In genomic region chr2:158205215-158205614, GRCh38 we compare ENCODE assay signal across 22 cellular contexts.
DNase-seq lines count a peak whose midpoint lies in the region; ATAC-seq lines count a peak whose summit lies in the region.
"Had no signal": no experiment of that assay in that cellular context is flagged by ENCODE, and none has a peak within 500 bp of the region (broad histone marks: within the 10 kb centered on the region; RNA-seq: fewer than 3 reads in every experiment).

No MANE protein-coding gene starts in this region.

- ATAC-seq in left colon: peak; percentile 97
- no peak for ATAC-seq in GM21619 (IDR thresholded peaks at IDR 0.05; ENCODE audit: unreplicated experiment)
- ATAC-seq: activated CD8-positive, alpha-beta T cell treated with anti-CD3 and anti-CD28 coated beads for 36 hours; foreskin keratinocyte; lower lobe of right lung; Panc1; upper lobe of right lung had no signal

- DNase-seq in NCI-H1105 (lab: John Stamatoyannopoulos, UW): peak; percentile 3
- DNase-seq in NCI-H1105 treated with DMSO at 0.1 percent for 48 hours (lab: John Stamatoyannopoulos, UW): no peak
- peak; percentile 24 for DNase-seq in NCI-H1092 (lab: John Stamatoyannopoulos, UW)
- DNase-seq in NCI-H510A treated with DMSO at 0.1 percent for 48 hours (lab: John Stamatoyannopoulos, UW): peak; percentile 56
- DNase-seq in left colon: peak in 1 of 2 donors; percentile 42
- DNase-seq in effector CD8-positive, alpha-beta T cell (lab: John Stamatoyannopoulos, UW): no peak
- no peak for DNase-seq in activated CD8-positive, alpha-beta memory T cell treated with anti-CD3 and anti-CD28 coated beads, Interleukin-2, amount 50 U/mL, for 48 hours
- DNase-seq: activated CD8-positive, alpha-beta T cell treated with anti-CD3 and anti-CD28 coated beads for 36 hours; activated T-cell treated with anti-CD3 and anti-CD28 coated beads, Interleukin-2, amount 50 U/mL, for 1 hour; amygdala; caudate nucleus; COR-L47; erythroblast; hypothalamus; Karpas-422; lower lobe of right lung; NCI-H1417; stimulated activated CD4-positive, alpha-beta T cell treated with anti-CD3 and anti-CD28 coated beads, Interleukin-12 subunit alpha, Interleukin-12 subunit beta, amount 100 ng/mL, for 4 hours; upper lobe of right lung had no signal

- intact Hi-C loops in left colon (cut with DNase I, micrococcal nuclease): no loop called here

Comparison
In these comparisons a context has a peak if more than half of its experiments do, and no peak if none do; other contexts are left out.
1. DNase-seq: peak in NCI-H1105 (single experiment), NCI-H1092 (single experiment) and NCI-H510A treated with DMSO at 0.1 percent for 48 hours (single experiment); none in NCI-H1105 treated with DMSO at 0.1 percent for 48 hours (single experiment), effector CD8-positive, alpha-beta T cell (single experiment) and activated CD8-positive, alpha-beta memory T cell treated with anti-CD3 and anti-CD28 coated beads, Interleukin-2, amount 50 U/mL, for 48 hours (single experiment).